In genomic region chr7:22269963-22270362, GRCh38 we compare ENCODE assay signal across 26 cellular contexts.
DNase-seq lines count a peak whose midpoint lies in the region; ATAC-seq and TF ChIP-seq lines count a peak whose summit lies in the region.
"Had no signal": no experiment of that assay in that cellular context is flagged by ENCODE, and none has a peak within 500 bp of the region (broad histone marks: within the 10 kb centered on the region; RNA-seq: fewer than 3 reads in every experiment).

No MANE protein-coding gene starts in this region.

- H3K4me3 ChIP-seq in OCI-LY7 (ENCODE audit: low read depth, low read length, poor library complexity, severe bottlenecking) (no peak overlapping the region), mucosa of descending colon (no peak overlapping the region), spleen (no peak overlapping the region)
- H3K4me3 ChIP-seq: esophagus squamous epithelium, lower lobe of right lung, ovary, sigmoid colon, upper lobe of left lung had no signal

- ATAC-seq in mucosa of descending colon = peak; percentile 97
- no peak for ATAC-seq in HG02981 (IDR thresholded peaks at IDR 0.05; ENCODE audit: unreplicated experiment)
- ATAC-seq: lower lobe of right lung; naive thymus-derived CD8-positive, alpha-beta T cell; Right ventricle myocardium inferior had no signal

- H3K79me2 ChIP-seq in OCI-LY7 (ENCODE audit: insufficient read depth, low read depth, low read length) = peaks cover 18% of the 10 kb centered on the region; the same call in 1 of the 2 replicates

- POLR2A ChIA-PET in OCI-LY7 (lab: Charles Lee) = interaction anchor here (0.5 to 0.8 kb wide), 2 partner anchors 9 to 110 kb away, joined by 3 to 4 read pairs; no protein-coding TSS in a partner anchor

- BruUV-seq in OCI-LY7 (replicated peaks; lab: Mats Ljungman, UMichigan) = no TSS peak

- H3K27ac ChIP-seq in OCI-LY7 (ENCODE audit: low read depth, low read length, poor library complexity, severe bottlenecking) (peak overlapping the region; percentile 3), spleen (no peak overlapping the region)
- H3K27ac ChIP-seq: esophagus squamous epithelium, lower lobe of right lung, ovary, sigmoid colon, upper lobe of left lung had no signal

- H3K9me2 ChIP-seq in OCI-LY7 (ENCODE audit: insufficient read depth, low read length) = no peaks in the 10 kb centered on the region

- H3K36me3 ChIP-seq in OCI-LY7 (ENCODE audit: insufficient read depth, low read length) (peaks cover 92% of the 10 kb centered on the region), mucosa of descending colon (ENCODE audit: low read depth) (no peaks in the 10 kb centered on the region), spleen (no peaks in the 10 kb centered on the region)
- H3K36me3 ChIP-seq: lower lobe of right lung, ovary, sigmoid colon, upper lobe of left lung had no signal

- H2AFZ ChIP-seq in OCI-LY7 (ENCODE audit: low read length) = no peak overlapping the region

- no peak for TF ChIP-seq POLR2A in spleen (IDR thresholded peaks at IDR 0.05)

- WGBS in spleen, 5 donors = 88 to 98% (median 95%) methylated on average over 3 of the region's 3 CpGs

- in situ Hi-C loops in KBM-7 (cut with MboI; ENCODE audit: low pct_unique_long_range_greater_than_20kb, low sequenced_read_pairs) = no loop called here

- H3K4me2 ChIP-seq in OCI-LY7 (ENCODE audit: low read length) = no peak overlapping the region

- peaks cover 13% of the 10 kb centered on the region for H3K4me1 ChIP-seq in OCI-LY7 (ENCODE audit: insufficient read depth, low read length, poor library complexity, severe bottlenecking)
- H3K4me1 ChIP-seq in mucosa of descending colon (ENCODE audit: low read depth) = peaks cover 18% of the 10 kb centered on the region
- peaks cover 0 to 18% (median 0%) of the 10 kb centered on the region in 6 donors for H3K4me1 ChIP-seq in spleen
- H3K4me1 ChIP-seq: lower lobe of right lung, sigmoid colon, upper lobe of left lung had no signal

- no peaks in the 10 kb centered on the region for H3K27me3 ChIP-seq in spleen (replicated peaks in 1 of 7)
- H3K27me3 ChIP-seq: esophagus squamous epithelium, ovary, sigmoid colon, upper lobe of left lung had no signal

- H4K20me1 ChIP-seq in OCI-LY7 (ENCODE audit: insufficient read depth, low read length) = no peaks in the 10 kb centered on the region

- CTCF ChIA-PET in OCI-LY7 (lab: Charles Lee; ENCODE audit: unreplicated experiment) = no interaction called here

- intact Hi-C loops in OCI-LY7 (cut with micrococcal nuclease; ENCODE audit: unreplicated experiment) = no loop called here
- intact Hi-C loops in mucosa of descending colon (cut with DNase I, micrococcal nuclease) = no loop called here
- intact Hi-C loops in spleen (cut with DNase I; ENCODE audit: low total_unique reads) = no loop called here

- H3K9me3 ChIP-seq in OCI-LY7 (ENCODE audit: low read length) = no peaks in the 10 kb centered on the region
- H3K9me3 ChIP-seq in mucosa of descending colon = no peaks in the 10 kb centered on the region
- H3K9me3 ChIP-seq in spleen = no peaks in the 10 kb centered on the region
- H3K9me3 ChIP-seq: esophagus squamous epithelium, lower lobe of right lung, ovary, sigmoid colon, upper lobe of left lung had no signal

- DNase-seq in DMS153 treated with DMSO at 0.1 percent for 48 hours (lab: John Stamatoyannopoulos, UW; ENCODE audit: unreplicated experiment) = peak; percentile 83
- DNase-seq in LoVo (ENCODE audit: low spot score) = peak; percentile 88
- DNase-seq in OCI-LY7 (ENCODE audit: low spot score) = no peak
- DNase-seq in mucosa of descending colon = peak; percentile 69 to 89 (median 74)
- DNase-seq in KBM-7 = no peak
- DNase-seq in activated gamma-delta T cell treated with Interleukin-2 at 50 U/mL for 16 hours = no peak
- no peak for DNase-seq in spleen
- DNase-seq: activated CD4-positive, alpha-beta T cell treated with anti-CD3 and anti-CD28 coated beads, Interleukin-2, amount 10 ng/mL, durations not matched to agents 7 days and 5 days; activated naive CD4-positive, alpha-beta T cell; CD4-positive, alpha-beta memory T cell; central memory CD4-positive, alpha-beta T cell; EL; esophagus squamous epithelium; head of caudate nucleus; HFFc6; immature natural killer cell; lower lobe of right lung; naive thymus-derived CD8-positive, alpha-beta T cell; NCI-H2171; ovary; sigmoid colon; stimulated activated CD4-positive, alpha-beta T cell treated with anti-CD3 and anti-CD28 coated beads, Interleukin-1b, Interleukin-23, amount 100 ng/mL, for 48 hours; SW 1271; upper lobe of left lung had no signal

- no peak for TF ChIP-seq CTCF in OCI-LY7 (conservative IDR thresholded peaks at IDR 0.05; ENCODE audit: low read length)
- TF ChIP-seq CTCF in mucosa of descending colon (IDR thresholded peaks at IDR 0.05) = no peak
- TF ChIP-seq CTCF in spleen (IDR thresholded peaks at IDR 0.05 in 8 of 11, conservative IDR thresholded peaks at IDR 0.05 in 3 of 11) = no peak

Comparison
In these comparisons a context has a peak if more than half of its experiments do, and no peak if none do; other contexts are left out.
1. DNase-seq: peak in DMS153 treated with DMSO at 0.1 percent for 48 hours (single experiment), LoVo (single experiment) and mucosa of descending colon (3 of 3); none in OCI-LY7 (single experiment), KBM-7 (single experiment), activated gamma-delta T cell treated with Interleukin-2 at 50 U/mL for 16 hours (single experiment) and spleen (single experiment).